8 cellular contexts compared by ENCODE assay signal in genomic region chr10:87861953-87862643, GRCh38. TPM values are rescaled to one million over a fixed set of nuclear protein-coding genes. Genes with fewer than 3 reads are reported as not detected.
DNase-seq lines count a peak whose midpoint lies in the region; ATAC-seq and TF ChIP-seq lines count a peak whose summit lies in the region.

No MANE protein-coding gene starts in this region.

- intact Hi-C loops in mucosa of descending colon (cut with DNase I, micrococcal nuclease), result loop anchor here in 1 of 2 donors (5.0 to 10.0 kb wide), 2 partner anchors 363 to 525 kb away; no protein-coding TSS in a partner anchor

- H3K4me3 Mint-ChIP-seq in CD4-positive, CD25-positive, alpha-beta regulatory T cell, result peak overlapping the region; percentile 96 to 98 (median 97)

- H3K27ac Mint-ChIP-seq in CD4-positive, CD25-positive, alpha-beta regulatory T cell, result peak overlapping the region; percentile 96 to 99 (median 97)

- peak overlapping the region; percentile 78; the same call in 1 of the 2 replicates for H2AFZ ChIP-seq in OCI-LY3 (ENCODE audit: low read depth, low read length)

- DNase-seq in CD4-positive, CD25-positive, alpha-beta regulatory T cell, result peak; percentile 88 to 99 (median 92)
- DNase-seq in activated T-cell treated with anti-CD3 and anti-CD28 coated beads, Interleukin-2, amount 50 U/mL, for 1 hour, result peak; percentile 93
- DNase-seq in epithelial cell of proximal tubule (ENCODE audit: low read depth), result peak; percentile 93
- peak; percentile 98 to 99 (median 98) for DNase-seq in mucosa of descending colon
- DNase-seq in stimulated activated CD8-positive, alpha-beta memory T cell treated with anti-CD3 and anti-CD28 coated beads, Interleukin-2, amount 100 ng/mL, for 48 hours (ENCODE audit: low read depth in 2 of 2), result peak; percentile 88 to 92

- H4K20me1 ChIP-seq in OCI-LY3 (ENCODE audit: insufficient read depth, low read length), result peaks cover 22% of the 10 kb centered on the region

- H3K9me3 ChIP-seq in CD4-positive, CD25-positive, alpha-beta regulatory T cell (ENCODE audit: control insufficient read depth in 2 of 2, low read length in 2 of 2), result no peaks in the 10 kb centered on the region
- H3K9me3 ChIP-seq in OCI-LY3 (ENCODE audit: insufficient read depth, low read length) (no peaks in the 10 kb centered on the region), mucosa of descending colon (no peaks in the 10 kb centered on the region)

- peak overlapping the region; percentile 93 for H3K4me3 ChIP-seq in CD4-positive, CD25-positive, alpha-beta regulatory T cell (ENCODE audit: low read depth, low read length)
- H3K4me3 ChIP-seq in OCI-LY3 (ENCODE audit: low read length), result peak overlapping the region; percentile 96
- peak overlapping the region; percentile 72 for H3K4me3 ChIP-seq in epithelial cell of proximal tubule (ENCODE audit: low read depth, low read length)
- H3K4me3 ChIP-seq in mucosa of descending colon, result peak overlapping the region; percentile 84

- peak overlapping the region; percentile 91 for H3K9ac ChIP-seq in OCI-LY3 (ENCODE audit: low read length)

- peaks cover 43% of the 10 kb centered on the region for H3K79me2 ChIP-seq in OCI-LY3 (ENCODE audit: low read length)

- peak overlapping the region; percentile 90 for H3K27ac ChIP-seq in CD4-positive, CD25-positive, alpha-beta regulatory T cell (ENCODE audit: insufficient read depth, low read length, poor library complexity, severe bottlenecking)
- peak overlapping the region; percentile 86 for H3K27ac ChIP-seq in OCI-LY3 (ENCODE audit: low read length)

- TF ChIP-seq CTCF in OCI-LY3 (IDR thresholded peaks at IDR 0.05; ENCODE audit: low read depth, low read length) (no peak), epithelial cell of proximal tubule (conservative IDR thresholded peaks at IDR 0.05; ENCODE audit: low read depth, low read length) (no peak), mucosa of descending colon (IDR thresholded peaks at IDR 0.05) (no peak)

- peak; percentile 73 to 75 for ATAC-seq in CD4-positive, CD25-positive, alpha-beta regulatory T cell (ENCODE audit: low read depth in 2 of 2)
- ATAC-seq in HG03439 (IDR thresholded peaks at IDR 0.05; ENCODE audit: unreplicated experiment) (peak; percentile 57), mucosa of descending colon (peak; percentile 84)

- H3K27me3 ChIP-seq in CD4-positive, CD25-positive, alpha-beta regulatory T cell (ENCODE audit: control insufficient read depth, insufficient read depth, low read length), result no peaks in the 10 kb centered on the region
- no peaks in the 10 kb centered on the region for H3K27me3 ChIP-seq in OCI-LY3 (ENCODE audit: low read depth, low read length)

- TF ChIP-seq POLR2A in GM19193 (IDR thresholded peaks at IDR 0.05; ENCODE audit: extremely low read depth, insufficient read depth, insufficient read length), result peak; percentile 85

- peaks cover 4% of the 10 kb centered on the region for H3K36me3 Mint-ChIP-seq in CD4-positive, CD25-positive, alpha-beta regulatory T cell

- H3K4me1 ChIP-seq in CD4-positive, CD25-positive, alpha-beta regulatory T cell (ENCODE audit: control insufficient read depth, insufficient read depth, low read length, poor library complexity, severe bottlenecking), result peaks cover 40% of the 10 kb centered on the region
- H3K4me1 ChIP-seq in OCI-LY3 (ENCODE audit: low read length), result peaks cover 17% of the 10 kb centered on the region
- H3K4me1 ChIP-seq in mucosa of descending colon (ENCODE audit: low read depth), result no peaks in the 10 kb centered on the region

- no peaks in the 10 kb centered on the region for H3K36me3 ChIP-seq in CD4-positive, CD25-positive, alpha-beta regulatory T cell (ENCODE audit: control insufficient read depth, insufficient read depth, low read length)
- H3K36me3 ChIP-seq in OCI-LY3 (replicated peaks; ENCODE audit: low read depth, low read length) (peaks cover 6% of the 10 kb centered on the region), mucosa of descending colon (ENCODE audit: low read depth) (no peaks in the 10 kb centered on the region)

- peaks cover 27 to 34% (median 31%) of the 10 kb centered on the region in 4 donors for H3K4me1 Mint-ChIP-seq in CD4-positive, CD25-positive, alpha-beta regulatory T cell

- peaks cover 0 to 3% (median 0%) of the 10 kb centered on the region in 7 donors for H3K9me3 Mint-ChIP-seq in CD4-positive, CD25-positive, alpha-beta regulatory T cell

- peak overlapping the region; percentile 97 for H3K4me2 ChIP-seq in OCI-LY3 (ENCODE audit: low read length)

- H3K27me3 Mint-ChIP-seq in CD4-positive, CD25-positive, alpha-beta regulatory T cell, result peaks cover 16% of the 10 kb centered on the region

RNA-seq across cellular contexts. Expression of gene KLLN, which starts 1.2 kb away (rescaled TPM):
- 0.54 TPM for total RNA-seq in CD4-positive, CD25-positive, alpha-beta regulatory T cell
- under 1 TPM; 0.05 to 0.67 (median 0.17) TPM for polyA plus RNA-seq in CD4-positive, CD25-positive, alpha-beta regulatory T cell
- total RNA-seq in epithelial cell of proximal tubule (0.06 and 0.36 TPM in 2 replicates), mucosa of descending colon (1 to 10 TPM in 1 of 3 donors, under 1 TPM in 2; 0.60 to 1.1 (median 0.90) TPM)

RNA-seq across cellular contexts. Expression of gene PTEN, which starts 1.3 kb away (rescaled TPM):
- total RNA-seq in CD4-positive, CD25-positive, alpha-beta regulatory T cell, result 99.2 TPM
- 10 to 100 TPM; 25.9 to 31.2 (median 28.5) TPM for polyA plus RNA-seq in CD4-positive, CD25-positive, alpha-beta regulatory T cell
- 33.4 and 34.5 TPM in 2 replicates for total RNA-seq in epithelial cell of proximal tubule
- total RNA-seq in mucosa of descending colon, result 100 to 1,000 TPM in 2 of 3 donors, 10 to 100 TPM in 1; 94.1 to 118 (median 118) TPM

RNA-seq across cellular contexts. Expression of gene ATAD1, which starts 44.1 kb away (rescaled TPM):
- total RNA-seq in CD4-positive, CD25-positive, alpha-beta regulatory T cell, result 33.1 TPM
- 10 to 100 TPM; 31.5 to 50.1 (median 38.8) TPM for polyA plus RNA-seq in CD4-positive, CD25-positive, alpha-beta regulatory T cell
- total RNA-seq in epithelial cell of proximal tubule (24.5 and 24.8 TPM in 2 replicates), mucosa of descending colon (10 to 100 TPM; 47.7 to 60.6 (median 51.6) TPM)

Comparison
In these comparisons a context has a peak if more than half of its experiments do, and no peak if none do; other contexts are left out.
1. Peak in every context shown above with its lines: DNase-seq, ATAC-seq, H3K4me3 ChIP-seq and H3K27ac ChIP-seq.